In genomic region chr11:62854013-62854824, GRCh38 we compare ENCODE assay signal across 1 cellular context.
TF ChIP-seq lines count a peak whose summit lies in the region.

No MANE protein-coding gene starts in this region.

TF ChIP-seq in IMR-90, 13 proteins besides CTCF, POLR2A, EP300 and RAD21:
- TF ChIP-seq FOS (IDR thresholded peaks at IDR 0.05; ENCODE audit: low read depth, low read length) (no peak), NFE2L2 (IDR thresholded peaks at IDR 0.05; ENCODE audit: low read depth, low read length) (no peak), USF2 (IDR thresholded peaks at IDR 0.05; ENCODE audit: low read depth, low read length) (no peak), RCOR1 (IDR thresholded peaks at IDR 0.05; ENCODE audit: insufficient replicate concordance, low read length) (no peak), CHD1 (IDR thresholded peaks at IDR 0.05; ENCODE audit: low read depth, low read length) (no peak), MAFK (IDR thresholded peaks at IDR 0.05; ENCODE audit: low read depth, low read length) (no peak), SMC3 (IDR thresholded peaks at IDR 0.05; ENCODE audit: low read depth, low read length) (no peak), RFX5 (IDR thresholded peaks at IDR 0.05; ENCODE audit: low read depth, low read length) (no peak), ELK1 (IDR thresholded peaks at IDR 0.05; ENCODE audit: borderline replicate concordance, low read depth, low read length) (no peak), BHLHE40 (IDR thresholded peaks at IDR 0.05; ENCODE audit: low read depth, low read length) (no peak), MXI1 (IDR thresholded peaks at IDR 0.05; ENCODE audit: borderline replicate concordance, low read depth, low read length) (no peak), CEBPB (IDR thresholded peaks at IDR 0.05; ENCODE audit: low read depth, low read length) (no peak), MAZ (IDR thresholded peaks at IDR 0.05; ENCODE audit: borderline replicate concordance, low read depth, low read length) (no peak)
